In genomic region chr14:73739174-73739898, GRCh38 we compare ENCODE assay signal across 1 cellular context.
TF ChIP-seq lines count a peak whose summit lies in the region.

No MANE protein-coding gene starts in this region.

TF ChIP-seq in H1, 55 proteins besides CTCF, POLR2A, EP300 and RAD21:
- TF ChIP-seq GABPA (IDR thresholded peaks at IDR 0.05; ENCODE audit: borderline replicate concordance, insufficient read depth, low read length), result no peak
- TF ChIP-seq ATF2 (IDR thresholded peaks at IDR 0.05; ENCODE audit: low read length), result no peak
- TF ChIP-seq SP1 (IDR thresholded peaks at IDR 0.05; ENCODE audit: low read depth, low read length), result no peak
- TF ChIP-seq JUN (IDR thresholded peaks at IDR 0.05; ENCODE audit: low read depth, low read length), result no peak
- TF ChIP-seq CHD1 (IDR thresholded peaks at IDR 0.05; ENCODE audit: low read depth, low read length), result no peak
- TF ChIP-seq NRF1 (IDR thresholded peaks at IDR 0.05; ENCODE audit: low read depth, low read length), result no peak
- TF ChIP-seq BCL11A (IDR thresholded peaks at IDR 0.05; ENCODE audit: low read depth in 2 of 2, low read length in 2 of 2), result no peak
- TF ChIP-seq HDAC2 (IDR thresholded peaks at IDR 0.05; ENCODE audit: borderline replicate concordance in 1 of 2, low read depth in 2 of 2, low read length in 2 of 2), result no peak
- TF ChIP-seq HDAC6 (IDR thresholded peaks at IDR 0.05; ENCODE audit: low read depth, low read length), result no peak
- no peak for TF ChIP-seq POLR2AphosphoS5 (IDR thresholded peaks at IDR 0.05; ENCODE audit: low read depth, low read length)
- no peak for TF ChIP-seq SAP30 (IDR thresholded peaks at IDR 0.05; ENCODE audit: insufficient read depth, insufficient replicate concordance, low read length)
- TF ChIP-seq FOSL1 (IDR thresholded peaks at IDR 0.05; ENCODE audit: insufficient read depth, low read depth, low read length), result no peak
- no peak for TF ChIP-seq TBP (IDR thresholded peaks at IDR 0.05; ENCODE audit: low read depth, low read length)
- no peak for TF ChIP-seq TCF12 (IDR thresholded peaks at IDR 0.05; ENCODE audit: low read depth, low read length)
- no peak for TF ChIP-seq CEBPB (IDR thresholded peaks at IDR 0.05; ENCODE audit: low read depth, low read length)
- TF ChIP-seq CREB1 (IDR thresholded peaks at IDR 0.05), result no peak
